ENCODE assay signal across 8 cellular contexts in genomic region chr4:73729534-73730165, GRCh38. TPM values are rescaled to one million over a fixed set of nuclear protein-coding genes. Genes with fewer than 3 reads are reported as not detected.
DNase-seq lines count a peak whose midpoint lies in the region; ATAC-seq and TF ChIP-seq lines count a peak whose summit lies in the region.

No MANE protein-coding gene starts in this region.

- peaks cover 37% of the 10 kb centered on the region for H3F3A ChIP-seq in GM23248 (ENCODE audit: insufficient read depth)

- intact Hi-C loops in mucosa of descending colon (cut with DNase I, micrococcal nuclease), result no loop called here

- peak overlapping the region; percentile 61 for H3K27ac ChIP-seq in GM23248

- H3K36me3 ChIP-seq in GM23248 (ENCODE audit: low read depth) (no peaks in the 10 kb centered on the region), mucosa of descending colon (ENCODE audit: low read depth) (no peaks in the 10 kb centered on the region)

- no peaks in the 10 kb centered on the region for H3K27me3 ChIP-seq in GM23248 (replicated peaks; ENCODE audit: insufficient read depth)

- DNase-seq in NCI-H2171 treated with DMSO at 0.1 percent for 48 hours (lab: John Stamatoyannopoulos, UW) (peak; percentile 26), NCI-H2171 (lab: John Stamatoyannopoulos, UW) (no peak), GM23248 (peak; percentile 94), LHCN-M2 (ENCODE audit: low read depth) (peak; percentile 74), SHP77 treated with DMSO at 0.1 percent for 48 hours (lab: John Stamatoyannopoulos, UW) (peak; percentile 59), epidermal melanocyte (ENCODE audit: insufficient read length, low spot score) (peak; percentile 62), mucosa of descending colon (peak in 2 of 3 donors; percentile 53 to 76)

- peak overlapping the region; percentile 32 for H3K9ac ChIP-seq in GM23248

- in situ Hi-C loops in GM23248 (cut with MboI), result no loop called here

- no peaks in the 10 kb centered on the region for H3K79me2 ChIP-seq in GM23248 (ENCODE audit: insufficient read depth)

- H4K20me1 ChIP-seq in GM23248 (ENCODE audit: insufficient read depth), result no peaks in the 10 kb centered on the region

- peak; percentile 57 for TF ChIP-seq CTCF in mucosa of descending colon (IDR thresholded peaks at IDR 0.05)

- peak overlapping the region; percentile 56 for H3K4me2 ChIP-seq in GM23248 (ENCODE audit: unreplicated experiment)

- WGBS in GM23248 (ENCODE audit: low coverage in 1 of 2, low lambda C conversion rate in 2 of 2, missing lambda C conversion rate in 2 of 2), 2 experiments, result 33 to 36% methylated on average over 3 of the region's 3 CpGs

- ATAC-seq in mucosa of descending colon (peak; percentile 91), HG02588 (IDR thresholded peaks at IDR 0.05; ENCODE audit: unreplicated experiment) (no peak)

- H3K9me2 ChIP-seq in GM23248 (ENCODE audit: insufficient read depth), result no peaks in the 10 kb centered on the region

- H3K9me3 ChIP-seq in GM23248 (ENCODE audit: low read depth) (no peaks in the 10 kb centered on the region), mucosa of descending colon (no peaks in the 10 kb centered on the region)

- peaks cover 60% of the 10 kb centered on the region for H3K4me1 ChIP-seq in GM23248 (ENCODE audit: insufficient read depth)
- no peaks in the 10 kb centered on the region for H3K4me1 ChIP-seq in mucosa of descending colon (ENCODE audit: low read depth)

- 0 out of 2 replicates have a peak overlapping the region, but pooled peaks have one; percentile 14 for H3K4me3 ChIP-seq in GM23248
- H3K4me3 ChIP-seq in mucosa of descending colon, result no peak overlapping the region

- 0 out of 2 replicates have a peak overlapping the region, but pooled peaks have one; percentile 2 for H2AFZ ChIP-seq in GM23248

RNA-seq across cellular contexts. Expression of gene CXCL8, which starts 10.7 kb away (rescaled TPM):
- total RNA-seq in GM23248 (2014; rRNA removed; shearing (Covaris generic)), result 20.0 TPM in 2 replicates
- 15.5 and 15.9 TPM in 2 replicates for polyA plus RNA-seq in GM23248 (2016; fragmentation: Nextera tagmentation; extraction: Ambion mirVana)
- 3.2 and 5.9 TPM in 2 replicates for total RNA-seq in LHCN-M2 (2014; rRNA removed)
- 30.8 TPM for polyA plus RNA-seq in LHCN-M2 (2012)
- 10 to 100 TPM in 1 of 3 donors, under 1 TPM in 2; 0.73 to 44.6 (median 0.78) TPM for total RNA-seq in mucosa of descending colon
